In genomic region chr15:71501344-71502128, GRCh38 we compare ENCODE assay signal across 1 cellular context.
TF ChIP-seq lines count a peak whose summit lies in the region.

No MANE protein-coding gene starts in this region.

TF ChIP-seq in HepG2, 621 proteins besides CTCF, POLR2A, EP300 and RAD21:
- TF ChIP-seq E2F2 (CRISPR knock-in tag; IDR thresholded peaks at IDR 0.05; ENCODE audit: borderline replicate concordance) (no peak), ZNF326 (CRISPR knock-in tag; IDR thresholded peaks at IDR 0.05; ENCODE audit: borderline replicate concordance) (no peak), BHLHE40 (IDR thresholded peaks at IDR 0.05; ENCODE audit: low read length) (no peak), ZNF790 (CRISPR knock-in tag; IDR thresholded peaks at IDR 0.05; ENCODE audit: borderline replicate concordance) (no peak), SMAD1 (CRISPR knock-in tag; IDR thresholded peaks at IDR 0.05; ENCODE audit: borderline replicate concordance, low read depth) (no peak), ZBTB10 (CRISPR knock-in tag; IDR thresholded peaks at IDR 0.05; ENCODE audit: borderline replicate concordance) (no peak), TMF1 (CRISPR knock-in tag; IDR thresholded peaks at IDR 0.05; ENCODE audit: low read depth) (no peak), RNF219 (CRISPR knock-in tag; IDR thresholded peaks at IDR 0.05) (no peak), SATB2 (CRISPR knock-in tag; IDR thresholded peaks at IDR 0.05) (no peak), ZNF382 (CRISPR knock-in tag; IDR thresholded peaks at IDR 0.05; ENCODE audit: borderline replicate concordance) (no peak), ZNF362 (CRISPR knock-in tag; IDR thresholded peaks at IDR 0.05; ENCODE audit: borderline replicate concordance) (no peak), ZFYVE20 (CRISPR knock-in tag; IDR thresholded peaks at IDR 0.05; ENCODE audit: borderline replicate concordance, low read depth) (no peak), NR2F6 (IDR thresholded peaks at IDR 0.05) (no peak), NR2F6 (CRISPR knock-in tag; IDR thresholded peaks at IDR 0.05) (no peak), MXD3 (CRISPR knock-in tag; IDR thresholded peaks at IDR 0.05) (no peak), PREB (CRISPR knock-in tag; IDR thresholded peaks at IDR 0.05) (no peak)
